24 cellular contexts compared by ENCODE assay signal in the genomic region with DNA sequence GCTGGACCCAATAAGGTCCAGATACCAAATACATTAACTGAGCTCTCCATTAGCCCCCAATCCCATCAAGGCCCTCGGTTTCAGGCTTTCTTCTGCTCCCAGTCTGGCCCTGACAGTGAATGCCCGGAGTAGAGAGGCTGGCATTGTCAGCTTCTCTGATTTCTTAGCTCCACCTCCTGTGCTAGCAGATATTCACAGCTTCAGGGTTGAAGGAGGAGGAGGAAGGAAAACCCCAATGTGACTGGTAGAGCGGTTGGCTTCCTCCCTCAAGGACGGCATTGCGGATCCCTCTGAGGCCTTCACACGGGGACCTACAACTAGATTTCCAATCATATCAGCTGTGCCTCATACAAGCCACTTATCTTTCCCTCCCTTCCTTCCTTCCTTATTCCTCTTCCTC.
"Had no signal": no experiment of that assay in that cellular context is flagged by ENCODE, and none has a peak within 500 bp of the region (broad histone marks: within the 10 kb centered on the region; RNA-seq: fewer than 3 reads in every experiment).

No MANE protein-coding gene starts in this region.

- H3K36me3 ChIP-seq: breast epithelium, gastroesophageal sphincter, neural progenitor cell, right atrium auricular region, thoracic aorta had no signal

- H3K4me2 ChIP-seq: neural progenitor cell had no signal

- H3K27ac ChIP-seq: breast epithelium, gastroesophageal sphincter, neural progenitor cell, parathyroid adenoma, right atrium auricular region, thoracic aorta had no signal

- H3K4me3 ChIP-seq: breast epithelium, gastroesophageal sphincter, neural progenitor cell, right atrium auricular region, thoracic aorta had no signal

- H3K27me3 Mint-ChIP-seq: activated naive CD4-positive, alpha-beta T cell treated with anti-CD3 and anti-CD28 coated beads, Interleukin-2, amount 50 U/mL, for 24 hours; stimulated activated naive CD8-positive, alpha-beta T cell treated with anti-CD3 and anti-CD28 coated beads, Interleukin-15, Interleukin-2, amounts not matched to agents 100 ng/mL and 50 ng/mL, for 24 hours had no signal

- H3K9me3 ChIP-seq: breast epithelium, gastroesophageal sphincter, right atrium auricular region, thoracic aorta had no signal

- H3K27me3 ChIP-seq: neural progenitor cell, right atrium auricular region had no signal

- H3K9ac ChIP-seq: neural progenitor cell, parathyroid adenoma had no signal

- H2AFZ ChIP-seq: neural progenitor cell, parathyroid adenoma had no signal

- H3K4me3 Mint-ChIP-seq: activated CD4-positive, alpha-beta memory T cell treated with anti-CD3 and anti-CD28 coated beads for 36 hours; activated CD4-positive, alpha-beta T cell treated with anti-CD3 and anti-CD28 coated beads, Interleukin-2, amount 10 ng/mL, durations not matched to agents 24 days and 14 days; activated naive CD4-positive, alpha-beta T cell treated with anti-CD3 and anti-CD28 coated beads, Interleukin-2, amount 50 U/mL, for 24 hours; activated T-cell treated with anti-CD3 and anti-CD28 coated beads, Interleukin-2, amount 50 U/mL, for 24 hours; immature natural killer cell; natural killer cell; neural progenitor cell; stimulated activated naive CD8-positive, alpha-beta T cell treated with anti-CD3 and anti-CD28 coated beads, Interleukin-15, Interleukin-2, amounts not matched to agents 100 ng/mL and 50 ng/mL, for 24 hours; T-helper 17 cell had no signal

- H3K36me3 Mint-ChIP-seq: activated CD4-positive, alpha-beta memory T cell treated with anti-CD3 and anti-CD28 coated beads for 36 hours; activated naive CD4-positive, alpha-beta T cell treated with anti-CD3 and anti-CD28 coated beads, Interleukin-2, amount 50 U/mL, for 24 hours; immature natural killer cell; natural killer cell; neural progenitor cell had no signal

- H3K9me3 Mint-ChIP-seq: activated CD4-positive, alpha-beta memory T cell treated with anti-CD3 and anti-CD28 coated beads for 36 hours; activated CD4-positive, alpha-beta T cell treated with anti-CD3 and anti-CD28 coated beads, Interleukin-2, amount 10 ng/mL, durations not matched to agents 24 days and 14 days; activated naive CD4-positive, alpha-beta T cell treated with anti-CD3 and anti-CD28 coated beads, Interleukin-2, amount 50 U/mL, for 24 hours; activated T-cell treated with anti-CD3 and anti-CD28 coated beads, Interleukin-2, amount 50 U/mL, for 24 hours; immature natural killer cell; natural killer cell; neural progenitor cell; stimulated activated naive CD8-positive, alpha-beta T cell treated with anti-CD3 and anti-CD28 coated beads, Interleukin-15, Interleukin-2, amounts not matched to agents 100 ng/mL and 50 ng/mL, for 24 hours had no signal

- H3K4me1 ChIP-seq: breast epithelium, gastroesophageal sphincter, neural progenitor cell, parathyroid adenoma, right atrium auricular region had no signal

- H3K79me2 ChIP-seq: parathyroid adenoma had no signal

- H3K4me1 Mint-ChIP-seq: immature natural killer cell, natural killer cell, neural progenitor cell, T-helper 17 cell had no signal

- DNase-seq: activated CD4-positive, alpha-beta memory T cell treated with anti-CD3 and anti-CD28 coated beads for 36 hours; activated CD4-positive, alpha-beta T cell treated with anti-CD3 and anti-CD28 coated beads, Interleukin-2, amount 10 ng/mL, durations not matched to agents 24 days and 14 days; activated CD4-positive, CD25-positive, alpha-beta regulatory T cell treated with anti-CD3 and anti-CD28 coated beads, Interleukin-2, amount 50 U/mL, for 72 hours; activated CD8-positive, alpha-beta memory T cell treated with anti-CD3 and anti-CD28 coated beads, Interleukin-2, amount 50 U/mL, for 48 hours; activated gamma-delta T cell; activated T-cell treated with anti-CD3 and anti-CD28 coated beads, Interleukin-2, amount 50 U/mL, for 24 hours; central memory CD4-positive, alpha-beta T cell; immature natural killer cell; kidney; left colon; mammary epithelial cell; natural killer cell; occipital lobe; T-helper 17 cell; T1000; trophoblast cell had no signal

- H3K27ac Mint-ChIP-seq: activated CD4-positive, alpha-beta memory T cell treated with anti-CD3 and anti-CD28 coated beads for 36 hours; activated CD4-positive, alpha-beta T cell treated with anti-CD3 and anti-CD28 coated beads, Interleukin-2, amount 10 ng/mL, durations not matched to agents 24 days and 14 days; activated naive CD4-positive, alpha-beta T cell treated with anti-CD3 and anti-CD28 coated beads, Interleukin-2, amount 50 U/mL, for 24 hours; activated T-cell treated with anti-CD3 and anti-CD28 coated beads, Interleukin-2, amount 50 U/mL, for 24 hours; immature natural killer cell; natural killer cell; neural progenitor cell; stimulated activated naive CD8-positive, alpha-beta T cell treated with anti-CD3 and anti-CD28 coated beads, Interleukin-15, Interleukin-2, amounts not matched to agents 100 ng/mL and 50 ng/mL, for 24 hours; T-helper 17 cell had no signal
